In genomic region chr6:131015192-131015591, GRCh38 we compare ENCODE assay signal across 18 cellular contexts. TPM values are rescaled to one million over a fixed set of nuclear protein-coding genes. Genes with fewer than 3 reads are reported as not detected.
DNase-seq lines count a peak whose midpoint lies in the region; ATAC-seq and TF ChIP-seq lines count a peak whose summit lies in the region.
"Had no signal": no experiment of that assay in that cellular context is flagged by ENCODE, and none has a peak within 500 bp of the region (broad histone marks: within the 10 kb centered on the region; RNA-seq: fewer than 3 reads in every experiment).

No MANE protein-coding gene starts in this region.

- H3K27me3 Mint-ChIP-seq in activated CD4-positive, alpha-beta T cell treated with anti-CD3 and anti-CD28 coated beads, Interleukin-2, amount 10 ng/mL, durations not matched to agents 24 days and 14 days, result no peaks in the 10 kb centered on the region
- H3K27me3 Mint-ChIP-seq: stimulated activated memory B cell treated with anti-CD40 and anti-IgM and Interleukin-4, amounts not matched to agents 10 μg/mL and 1 μg/mL and 100 μg/mL, for 72 hours had no signal

- no peak overlapping the region for H2AFZ ChIP-seq in osteoblast (ENCODE audit: low read length)
- H2AFZ ChIP-seq: PC-9 had no signal

- no peaks in the 10 kb centered on the region for H3K9me3 ChIP-seq in heart right ventricle
- no peaks in the 10 kb centered on the region for H3K9me3 ChIP-seq in esophagus muscularis mucosa
- H3K9me3 ChIP-seq in osteoblast (ENCODE audit: low read depth, low read length), result no peaks in the 10 kb centered on the region
- no peaks in the 10 kb centered on the region for H3K9me3 ChIP-seq in upper lobe of right lung

- TF ChIP-seq CTCF in heart right ventricle (IDR thresholded peaks at IDR 0.05), result no peak
- no peak for TF ChIP-seq CTCF in esophagus muscularis mucosa (IDR thresholded peaks at IDR 0.05)
- no peak for TF ChIP-seq CTCF in osteoblast (IDR thresholded peaks at IDR 0.05; ENCODE audit: extremely low read depth, low read depth, low read length)
- TF ChIP-seq CTCF in upper lobe of right lung (IDR thresholded peaks at IDR 0.05), result no peak

- peaks cover 0 to 57% (median 36%) of the 10 kb centered on the region in 9 donors for H3K4me1 ChIP-seq in heart right ventricle
- H3K4me1 ChIP-seq in esophagus muscularis mucosa, result peaks cover 28 to 50% (median 45%) of the 10 kb centered on the region in 4 donors
- peaks cover 32% of the 10 kb centered on the region for H3K4me1 ChIP-seq in osteoblast (ENCODE audit: insufficient read depth, low read length)
- peaks cover 11% of the 10 kb centered on the region for H3K4me1 ChIP-seq in upper lobe of right lung

- intact Hi-C loops in heart right ventricle (cut with DNase I) (loop anchor here in 1 of 10 donors (2.0 to 10.0 kb wide), 2 partner anchors 48 to 50 kb away; partner anchors contain the start of gene EPB41L2), Right ventricle myocardium superior (cut with DNase I) (loop anchor here (5.0 kb wide), 1 partner anchor 42 kb away; no protein-coding TSS in a partner anchor), esophagus muscularis mucosa (cut with DNase I) (no loop called here), upper lobe of right lung (cut with DNase I) (no loop called here), posterior cingulate gyrus (cut with DNase I) (loop anchor here (5.0 kb wide), 1 partner anchor 47 kb away; the partner anchor contains the start of gene EPB41L2)
- intact Hi-C loops in activated CD4-positive, alpha-beta T cell treated with anti-CD3 and anti-CD28 coated beads, Interleukin-2, amount 10 ng/mL, durations not matched to agents 24 days and 14 days (cut with micrococcal nuclease), result no loop called here

- 34 to 35% methylated on average over 4 of the region's 4 CpGs for WGBS in heart right ventricle, 2 donors
- WGBS in esophagus muscularis mucosa, result 28% methylated on average over 4 of the region's 4 CpGs

- peak overlapping the region in 8 of 10 donors; percentile 9 to 70 (median 39) for H3K27ac ChIP-seq in heart right ventricle
- peak overlapping the region; percentile 38 to 60 (median 52) for H3K27ac ChIP-seq in esophagus muscularis mucosa (replicated peaks in 1 of 4)
- H3K27ac ChIP-seq in osteoblast (ENCODE audit: low read depth, low read length), result no peak overlapping the region
- H3K27ac ChIP-seq in upper lobe of right lung, result peak overlapping the region; percentile 33
- H3K27ac ChIP-seq: C4-2B, HL-60, KMS-11, PC-9 had no signal

- no peak overlapping the region for H3K4me3 ChIP-seq in heart right ventricle
- no peak overlapping the region for H3K4me3 ChIP-seq in esophagus muscularis mucosa
- no peak overlapping the region for H3K4me3 ChIP-seq in osteoblast (ENCODE audit: insufficient read depth, low read length)
- H3K4me3 ChIP-seq in upper lobe of right lung, result no peak overlapping the region
- H3K4me3 ChIP-seq: PC-9 had no signal

- peaks cover 9% of the 10 kb centered on the region for H4K20me1 ChIP-seq in osteoblast (ENCODE audit: insufficient read depth, low read length)

- no peak for ATAC-seq in heart right ventricle
- no peak for ATAC-seq in Right ventricle myocardium superior (ENCODE audit: poor library complexity)
- ATAC-seq in upper lobe of right lung, result no peak
- ATAC-seq: stimulated activated memory B cell treated with anti-CD40 and anti-IgM and Interleukin-4, amounts not matched to agents 10 μg/mL and 1 μg/mL and 100 μg/mL, for 72 hours had no signal

- no peaks in the 10 kb centered on the region for H3K36me3 ChIP-seq in heart right ventricle
- no peaks in the 10 kb centered on the region for H3K36me3 ChIP-seq in esophagus muscularis mucosa
- no peaks in the 10 kb centered on the region for H3K36me3 ChIP-seq in osteoblast (ENCODE audit: insufficient read depth, low read length)
- H3K36me3 ChIP-seq in upper lobe of right lung, result no peaks in the 10 kb centered on the region

- no peak overlapping the region for H3K4me3 Mint-ChIP-seq in activated CD4-positive, alpha-beta T cell treated with anti-CD3 and anti-CD28 coated beads, Interleukin-2, amount 10 ng/mL, durations not matched to agents 24 days and 14 days
- H3K4me3 Mint-ChIP-seq: activated T-helper 1 cell treated with anti-CD3 and anti-CD28 coated beads, Interleukin-12 subunit alpha, Interleukin-12 subunit beta, Interleukin-2, Interleukin-4 antibody, amounts not matched to agents 30 ng/mL and 10 ng/mL and 1 ng/mL, durations not matched to agents 14 hours and 24 hours and 36 hours; stimulated activated memory B cell treated with anti-CD40 and anti-IgM and Interleukin-4, amounts not matched to agents 10 μg/mL and 1 μg/mL and 100 μg/mL, for 72 hours had no signal

- no peaks in the 10 kb centered on the region for H3K27me3 ChIP-seq in heart right ventricle
- no peaks in the 10 kb centered on the region for H3K27me3 ChIP-seq in esophagus muscularis mucosa
- H3K27me3 ChIP-seq in osteoblast (ENCODE audit: insufficient read depth, low read length), result no peaks in the 10 kb centered on the region
- no peaks in the 10 kb centered on the region for H3K27me3 ChIP-seq in upper lobe of right lung

- no peaks in the 10 kb centered on the region for H3K4me1 Mint-ChIP-seq in activated CD4-positive, alpha-beta T cell treated with anti-CD3 and anti-CD28 coated beads, Interleukin-2, amount 10 ng/mL, durations not matched to agents 24 days and 14 days

- peaks cover 3% of the 10 kb centered on the region for H3K9me3 Mint-ChIP-seq in activated CD4-positive, alpha-beta T cell treated with anti-CD3 and anti-CD28 coated beads, Interleukin-2, amount 10 ng/mL, durations not matched to agents 24 days and 14 days
- H3K9me3 Mint-ChIP-seq: activated T-helper 1 cell treated with anti-CD3 and anti-CD28 coated beads, Interleukin-12 subunit alpha, Interleukin-12 subunit beta, Interleukin-2, Interleukin-4 antibody, amounts not matched to agents 30 ng/mL and 10 ng/mL and 1 ng/mL, durations not matched to agents 14 hours and 24 hours and 36 hours; stimulated activated memory B cell treated with anti-CD40 and anti-IgM and Interleukin-4, amounts not matched to agents 10 μg/mL and 1 μg/mL and 100 μg/mL, for 72 hours had no signal

- TF ChIP-seq EP300 in esophagus muscularis mucosa (IDR thresholded peaks at IDR 0.05), result no peak

- H3K36me3 Mint-ChIP-seq in activated CD4-positive, alpha-beta T cell treated with anti-CD3 and anti-CD28 coated beads, Interleukin-2, amount 10 ng/mL, durations not matched to agents 24 days and 14 days (ENCODE audit: low read depth), result no peaks in the 10 kb centered on the region

- peaks cover 51% of the 10 kb centered on the region for H3K79me2 ChIP-seq in osteoblast (ENCODE audit: insufficient read depth, low read length)

- H3K27ac Mint-ChIP-seq in activated CD4-positive, alpha-beta T cell treated with anti-CD3 and anti-CD28 coated beads, Interleukin-2, amount 10 ng/mL, durations not matched to agents 24 days and 14 days, result no peak overlapping the region
- H3K27ac Mint-ChIP-seq: activated T-helper 1 cell treated with anti-CD3 and anti-CD28 coated beads, Interleukin-12 subunit alpha, Interleukin-12 subunit beta, Interleukin-2, Interleukin-4 antibody, amounts not matched to agents 30 ng/mL and 10 ng/mL and 1 ng/mL, durations not matched to agents 14 hours and 24 hours and 36 hours had no signal

- peak overlapping the region; percentile 45 for H3K4me2 ChIP-seq in osteoblast (ENCODE audit: insufficient read depth, low read length)
- H3K4me2 ChIP-seq: KMS-11, PC-9 had no signal

- no peak for TF ChIP-seq POLR2A in esophagus muscularis mucosa (IDR thresholded peaks at IDR 0.05; ENCODE audit: low read depth)

- no peak for DNase-seq in heart right ventricle
- DNase-seq in Right ventricle myocardium superior, result no peak
- no peak for DNase-seq in esophagus muscularis mucosa (ENCODE audit: extremely low spot score)
- no peak for DNase-seq in osteoblast (ENCODE audit: insufficient read length, low spot score, missing footprints)
- no peak for DNase-seq in upper lobe of right lung
- no peak for DNase-seq in anterior cingulate cortex (lab: John Stamatoyannopoulos, UW)
- DNase-seq in activated CD4-positive, alpha-beta T cell treated with anti-CD3 and anti-CD28 coated beads, Interleukin-2, amount 10 ng/mL, durations not matched to agents 24 days and 14 days, result no peak
- DNase-seq in posterior cingulate gyrus, result no peak
- DNase-seq: activated CD4-positive, alpha-beta T cell treated with anti-CD3 and anti-CD28 coated beads, Interleukin-2, amount 50 U/mL, for 48 hours; NCI-H1105; NCI-H748 treated with DMSO at 0.1 percent for 48 hours; occipital lobe; PC-9 had no signal

RNA-seq across cellular contexts. Expression of gene EPB41L2, which starts 47.9 kb away (rescaled TPM):
- total RNA-seq in heart right ventricle (10 to 100 TPM; 46.1 to 98.6 (median 55.7) TPM), Right ventricle myocardium superior (88.8 TPM), esophagus muscularis mucosa (10 to 100 TPM; 60.1 to 87.2 (median 67.4) TPM), osteoblast (46.9 and 47.4 TPM in 2 replicates), upper lobe of right lung (174 TPM)
- 10 to 100 TPM; 18.0 to 54.8 TPM for polyA plus RNA-seq in heart right ventricle
- total RNA-seq in activated CD4-positive, alpha-beta T cell treated with anti-CD3 and anti-CD28 coated beads, Interleukin-2, amount 10 ng/mL, durations not matched to agents 24 days and 14 days, result 15.4 and 16.5 TPM in 2 replicates

Comparison
In these comparisons a context has a peak if more than half of its experiments do, and no peak if none do; other contexts are left out.
1. intact Hi-C loops: an anchor here in Right ventricle myocardium superior (5.0 kb wide) and posterior cingulate gyrus (5.0 kb wide); none called in esophagus muscularis mucosa, upper lobe of right lung and activated CD4-positive, alpha-beta T cell treated with anti-CD3 and anti-CD28 coated beads, Interleukin-2, amount 10 ng/mL, durations not matched to agents 24 days and 14 days.